8 cellular contexts compared by ENCODE assay signal in genomic region chr2:1886405-1886992, GRCh38.
A peak's percentile ranks its signal among the peaks of the same experiment; 100 is the strongest.
DNase-seq lines count a peak whose midpoint lies in the region; ATAC-seq and TF ChIP-seq lines count a peak whose summit lies in the region.

No MANE protein-coding gene starts in this region.

- H3K36me3 ChIP-seq in mucosa of descending colon (ENCODE audit: low read depth), result no peaks in the 10 kb centered on the region
- no peaks in the 10 kb centered on the region for H3K36me3 ChIP-seq in transverse colon

- ATAC-seq in activated CD4-positive, CD25-positive, alpha-beta regulatory T cell treated with anti-CD3 and anti-CD28 coated beads, Interleukin-2, amount 50 U/mL, for 24 hours, result no peak
- peak; percentile 51 for ATAC-seq in mucosa of descending colon

- TF ChIP-seq POLR2A in erythroblast (IDR thresholded peaks at IDR 0.05; ENCODE audit: low read length) (no peak), transverse colon (IDR thresholded peaks at IDR 0.05) (no peak)

- no peak overlapping the region for H3K4me3 ChIP-seq in mucosa of descending colon
- no peak overlapping the region for H3K4me3 ChIP-seq in transverse colon

- TF ChIP-seq EP300 in transverse colon (IDR thresholded peaks at IDR 0.05; ENCODE audit: low read depth), result no peak

- WGBS in transverse colon (ENCODE audit: low coverage in 1 of 2), 2 donors, result 9 to 13% methylated on average over 10 of the region's 10 CpGs

- in situ Hi-C loops in transverse colon (cut with MboI; ENCODE audit: low pct_ligation_motif_present in 1 of 4, low pct_unique_long_range_greater_than_20kb in 1 of 4, low sequenced_read_pairs in 3 of 4), result loop anchor here in 1 of 4 donors (25.0 kb wide), 1 partner anchor 401 kb away; no protein-coding TSS in a partner anchor

- H3K4me1 ChIP-seq in mucosa of descending colon (ENCODE audit: low read depth), result no peaks in the 10 kb centered on the region
- no peaks in the 10 kb centered on the region for H3K4me1 ChIP-seq in transverse colon

- TF ChIP-seq CTCF in mucosa of descending colon (IDR thresholded peaks at IDR 0.05) (no peak), transverse colon (IDR thresholded peaks at IDR 0.05) (peak; percentile 46 to 68 (median 54))

- H3K27me3 ChIP-seq in transverse colon, result no peaks in the 10 kb centered on the region

- DNase-seq in activated CD4-positive, CD25-positive, alpha-beta regulatory T cell treated with anti-CD3 and anti-CD28 coated beads, Interleukin-2, amount 50 U/mL, for 72 hours, result peak; percentile 38
- DNase-seq in HK-2 (ENCODE audit: unreplicated experiment) (peak; percentile 48), erythroblast (lab: John Stamatoyannopoulos, UW) (peak; percentile 38 to 59), mucosa of descending colon (peak in 2 of 3 donors; percentile 66 to 88), transverse colon (peak; percentile 57), NCI-H2227 treated with DMSO at 0.1 percent for 48 hours (lab: John Stamatoyannopoulos, UW) (no peak)
- peak; percentile 74 for DNase-seq in activated CD4-positive, alpha-beta T cell treated with anti-CD3 and anti-CD28 coated beads for 48 hours

- no peak overlapping the region for H3K27ac ChIP-seq in transverse colon

- H3K9me3 ChIP-seq in mucosa of descending colon (no peaks in the 10 kb centered on the region), transverse colon (no peaks in the 10 kb centered on the region)

- intact Hi-C loops in mucosa of descending colon (cut with DNase I, micrococcal nuclease) (no loop called here), transverse colon (cut with DNase I; ENCODE audit: low total_unique reads) (no loop called here)
